Comparison of ENCODE assay signal across 32 cellular contexts in the genomic region with DNA sequence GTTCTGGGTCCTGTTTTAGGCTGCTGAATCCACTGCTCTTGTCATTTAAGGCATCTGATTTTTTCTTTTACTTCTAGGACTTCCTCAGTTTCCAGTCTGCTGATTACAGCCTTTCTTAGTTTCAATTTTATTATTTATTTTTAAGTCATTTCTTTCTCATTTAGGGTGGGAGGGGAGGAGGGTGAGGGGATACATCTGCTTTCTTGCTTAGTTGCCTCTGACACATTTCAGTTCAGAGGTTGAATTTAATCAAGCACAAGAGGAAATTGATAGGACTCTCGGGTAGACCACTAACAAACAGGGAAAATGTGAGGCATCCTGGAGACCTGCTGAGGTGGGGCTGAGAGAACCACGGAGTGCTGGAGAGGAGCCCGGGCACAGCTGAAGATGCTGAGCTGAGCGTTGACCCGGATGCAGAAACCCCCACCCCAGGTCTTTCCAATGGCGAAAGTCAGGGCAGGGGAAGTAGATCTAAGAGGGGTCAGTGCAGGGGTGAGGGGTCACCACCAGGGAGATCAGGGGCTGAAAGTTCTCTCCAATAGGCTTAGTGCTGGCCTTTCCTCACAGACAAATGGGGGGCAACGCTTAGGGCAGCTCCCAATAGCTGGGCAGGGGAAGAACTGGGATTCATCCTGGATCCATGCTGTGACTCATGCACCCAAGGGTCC. TPM values are rescaled to one million over a fixed set of nuclear protein-coding genes. Genes with fewer than 3 reads are reported as not detected.
DNase-seq lines count a peak whose midpoint lies in the region; ATAC-seq and TF ChIP-seq lines count a peak whose summit lies in the region.
"Had no signal": no experiment of that assay in that cellular context is flagged by ENCODE, and none has a peak within 500 bp of the region (broad histone marks: within the 10 kb centered on the region; RNA-seq: fewer than 3 reads in every experiment).

No MANE protein-coding gene starts in this region.

- H2AFZ ChIP-seq in OCI-LY3 (ENCODE audit: low read depth, low read length): peak overlapping the region; percentile 67; the same call in 1 of the 2 replicates
- no peak overlapping the region for H2AFZ ChIP-seq in osteoblast (ENCODE audit: low read length)

- H3K27me3 Mint-ChIP-seq in stimulated activated naive CD8-positive, alpha-beta T cell treated with anti-CD3 and anti-CD28 coated beads, Interleukin-15, amount 100 ng/mL, for 72 hours: no peaks in the 10 kb centered on the region
- no peaks in the 10 kb centered on the region for H3K27me3 Mint-ChIP-seq in memory B cell
- H3K27me3 Mint-ChIP-seq: activated naive CD8-positive, alpha-beta T cell; effector memory CD8-positive, alpha-beta T cell; T-cell had no signal

- no peaks in the 10 kb centered on the region for H3K9me3 Mint-ChIP-seq in stimulated activated naive CD8-positive, alpha-beta T cell treated with anti-CD3 and anti-CD28 coated beads, Interleukin-15, amount 100 ng/mL, for 72 hours
- H3K9me3 Mint-ChIP-seq in memory B cell: peaks cover 2% of the 10 kb centered on the region
- H3K9me3 Mint-ChIP-seq: effector memory CD8-positive, alpha-beta T cell; HFFc6 had no signal

- H3K36me3 Mint-ChIP-seq in memory B cell: peaks cover 3% of the 10 kb centered on the region

- H3K36me3 ChIP-seq in OCI-LY3 (replicated peaks; ENCODE audit: low read depth, low read length) (no peaks in the 10 kb centered on the region), osteoblast (ENCODE audit: insufficient read depth, low read length) (no peaks in the 10 kb centered on the region)
- H3K36me3 ChIP-seq: heart left ventricle, lower lobe of right lung, SJSA1 had no signal

- peak overlapping the region; percentile 70 for H3K27ac ChIP-seq in OCI-LY3 (ENCODE audit: low read length)
- no peak overlapping the region for H3K27ac ChIP-seq in osteoblast (ENCODE audit: low read depth, low read length)
- H3K27ac ChIP-seq: coronary artery, heart left ventricle, lower lobe of right lung, psoas muscle, SJSA1 had no signal

- peak overlapping the region; percentile 78 for H3K4me2 ChIP-seq in OCI-LY3 (ENCODE audit: low read length)
- no peak overlapping the region for H3K4me2 ChIP-seq in osteoblast (ENCODE audit: insufficient read depth, low read length)

- TF ChIP-seq CTCF in OCI-LY3 (IDR thresholded peaks at IDR 0.05; ENCODE audit: low read depth, low read length) (no peak), omental fat pad (IDR thresholded peaks at IDR 0.05) (no peak), osteoblast (IDR thresholded peaks at IDR 0.05; ENCODE audit: extremely low read depth, low read depth, low read length) (no peak)

- peaks cover 19% of the 10 kb centered on the region for H3K4me1 Mint-ChIP-seq in stimulated activated naive CD8-positive, alpha-beta T cell treated with anti-CD3 and anti-CD28 coated beads, Interleukin-15, amount 100 ng/mL, for 72 hours
- peaks cover 22% of the 10 kb centered on the region for H3K4me1 Mint-ChIP-seq in memory B cell

- no peak overlapping the region for H3K4me3 Mint-ChIP-seq in stimulated activated naive CD8-positive, alpha-beta T cell treated with anti-CD3 and anti-CD28 coated beads, Interleukin-15, amount 100 ng/mL, for 72 hours
- peak overlapping the region; percentile 31 for H3K4me3 Mint-ChIP-seq in memory B cell
- H3K4me3 Mint-ChIP-seq: activated naive CD8-positive, alpha-beta T cell; effector memory CD8-positive, alpha-beta T cell; HFFc6 had no signal

- 0 out of 2 replicates have a peak, but pooled peaks cover 7% of the 10 kb centered on the region for H3K9me3 ChIP-seq in OCI-LY3 (ENCODE audit: insufficient read depth, low read length)
- H3K9me3 ChIP-seq in osteoblast (ENCODE audit: low read depth, low read length): no peaks in the 10 kb centered on the region
- H3K9me3 ChIP-seq: heart left ventricle, lower lobe of right lung, psoas muscle, SJSA1 had no signal

- ATAC-seq in stimulated activated naive CD8-positive, alpha-beta T cell treated with anti-CD3 and anti-CD28 coated beads, Interleukin-15, Interleukin-2, amounts not matched to agents 100 U/mL and 50 U/mL, for 24 hours: peak; percentile 43
- no peak for ATAC-seq in stimulated activated naive CD8-positive, alpha-beta T cell treated with anti-CD3 and anti-CD28 coated beads, Interleukin-15, amount 100 ng/mL, for 72 hours
- ATAC-seq in memory B cell (ENCODE audit: low read depth) (peak; percentile 22), HG03159 (IDR thresholded peaks at IDR 0.05; ENCODE audit: unreplicated experiment) (no peak), omental fat pad (ENCODE audit: low FRiP score) (no peak)
- ATAC-seq: effector memory CD8-positive, alpha-beta T cell; heart left ventricle; lower lobe of right lung; psoas muscle; T-cell had no signal

- no peak overlapping the region for H3K27ac Mint-ChIP-seq in stimulated activated naive CD8-positive, alpha-beta T cell treated with anti-CD3 and anti-CD28 coated beads, Interleukin-15, amount 100 ng/mL, for 72 hours
- H3K27ac Mint-ChIP-seq in memory B cell: peak overlapping the region; percentile 54
- H3K27ac Mint-ChIP-seq: activated naive CD8-positive, alpha-beta T cell; HFFc6 had no signal

- H3K4me1 ChIP-seq in OCI-LY3 (ENCODE audit: low read length) (peaks cover 21% of the 10 kb centered on the region), osteoblast (ENCODE audit: insufficient read depth, low read length) (no peaks in the 10 kb centered on the region)
- H3K4me1 ChIP-seq: heart left ventricle, lower lobe of right lung, psoas muscle, SJSA1 had no signal

- DNase-seq in stimulated activated naive CD8-positive, alpha-beta T cell treated with anti-CD3 and anti-CD28 coated beads, Interleukin-15, Interleukin-2, amounts not matched to agents 100 U/mL and 50 U/mL, for 24 hours: no peak
- DNase-seq in stimulated activated naive CD8-positive, alpha-beta T cell treated with anti-CD3 and anti-CD28 coated beads, Interleukin-15, amount 100 ng/mL, for 72 hours: no peak
- DNase-seq in memory B cell (ENCODE audit: low spot score in 2 of 2): no peak
- no peak for DNase-seq in omental fat pad (ENCODE audit: low spot score)
- no peak for DNase-seq in osteoblast (ENCODE audit: insufficient read length, low spot score, missing footprints)
- DNase-seq: activated CD8-positive, alpha-beta memory T cell treated with anti-CD3 and anti-CD28 coated beads, Interleukin-2, amount 50 U/mL, for 48 hours; effector memory CD8-positive, alpha-beta T cell; EL; erythroblast; foreskin fibroblast; GOT3; heart left ventricle; HFFc6; Karpas-422; kidney glomerular epithelial cell; lower lobe of right lung; NCI-H1436 treated with DMSO at 0.1 percent for 48 hours; NCI-H2107; NCI-H748 treated with DMSO at 0.1 percent for 48 hours; psoas muscle; T-cell; trophoblast cell had no signal

- H3K27me3 ChIP-seq in OCI-LY3 (ENCODE audit: low read depth, low read length) (no peaks in the 10 kb centered on the region), osteoblast (ENCODE audit: insufficient read depth, low read length) (no peaks in the 10 kb centered on the region)

- peak overlapping the region; percentile 27; the same call in 1 of the 2 replicates for H3K9ac ChIP-seq in OCI-LY3 (ENCODE audit: low read length)

- peak overlapping the region; percentile 51 for H3K4me3 ChIP-seq in OCI-LY3 (ENCODE audit: low read length)
- no peak overlapping the region for H3K4me3 ChIP-seq in osteoblast (ENCODE audit: insufficient read depth, low read length)
- H3K4me3 ChIP-seq: coronary artery, heart left ventricle, lower lobe of right lung, psoas muscle, SJSA1 had no signal

- H4K20me1 ChIP-seq in OCI-LY3 (ENCODE audit: insufficient read depth, low read length) (no peaks in the 10 kb centered on the region), osteoblast (ENCODE audit: insufficient read depth, low read length) (no peaks in the 10 kb centered on the region)

- H3K79me2 ChIP-seq in OCI-LY3 (ENCODE audit: low read length) (no peaks in the 10 kb centered on the region), osteoblast (ENCODE audit: insufficient read depth, low read length) (no peaks in the 10 kb centered on the region)

RNA-seq across cellular contexts. Expression of a gene that starts 7.6 kb away (rescaled TPM):
- total RNA-seq in omental fat pad (1 to 10 TPM in 1 of 4 donors, under 1 TPM in 3; 0.19 to 4.3 (median 0.34) TPM), osteoblast (not detected in 2 replicates)
- total RNA-seq: astrocyte, HFFc6, RPMI7951, SJSA1 had no signal

RNA-seq across cellular contexts. Expression of a gene that starts 19.6 kb away (rescaled TPM):
- not detected for total RNA-seq in omental fat pad
- total RNA-seq in osteoblast: not detected in 2 replicates
- total RNA-seq: astrocyte, cardiac septum, heart left ventricle, HFFc6, lower lobe of right lung, psoas muscle, RPMI7951, SJSA1, skeletal muscle tissue, subcutaneous adipose tissue, T-cell had no signal

RNA-seq across cellular contexts. Expression of a gene that starts 45.7 kb away (rescaled TPM):
- total RNA-seq in omental fat pad: 100 to 1,000 TPM in 1 of 4 donors, 1 to 10 TPM in 2, not detected in 1; 3.1 to 119 (median 6.8) TPM
- under 0.01 and 0.59 TPM in 2 replicates for total RNA-seq in osteoblast
- total RNA-seq: astrocyte, HFFc6, RPMI7951, SJSA1 had no signal

RNA-seq across cellular contexts. Expression of a gene that starts 54.4 kb away (rescaled TPM):
- total RNA-seq in omental fat pad (1 to 10 TPM in 1 of 4 donors, under 1 TPM in 1, not detected in 2; 0.56 to 5.3 TPM), osteoblast (not detected in 2 replicates)
- total RNA-seq: astrocyte, cardiac septum, HFFc6, RPMI7951, SJSA1, skeletal muscle tissue had no signal

Comparison
In these comparisons a context has a peak if more than half of its experiments do, and no peak if none do; other contexts are left out.
1. ATAC-seq: peak in stimulated activated naive CD8-positive, alpha-beta T cell treated with anti-CD3 and anti-CD28 coated beads, Interleukin-15, Interleukin-2, amounts not matched to agents 100 U/mL and 50 U/mL, for 24 hours (single experiment) and memory B cell (single experiment); none in stimulated activated naive CD8-positive, alpha-beta T cell treated with anti-CD3 and anti-CD28 coated beads, Interleukin-15, amount 100 ng/mL, for 72 hours (single experiment), HG03159 (single experiment) and omental fat pad (single experiment).